21 cellular contexts compared by ENCODE assay signal in the genomic region with DNA sequence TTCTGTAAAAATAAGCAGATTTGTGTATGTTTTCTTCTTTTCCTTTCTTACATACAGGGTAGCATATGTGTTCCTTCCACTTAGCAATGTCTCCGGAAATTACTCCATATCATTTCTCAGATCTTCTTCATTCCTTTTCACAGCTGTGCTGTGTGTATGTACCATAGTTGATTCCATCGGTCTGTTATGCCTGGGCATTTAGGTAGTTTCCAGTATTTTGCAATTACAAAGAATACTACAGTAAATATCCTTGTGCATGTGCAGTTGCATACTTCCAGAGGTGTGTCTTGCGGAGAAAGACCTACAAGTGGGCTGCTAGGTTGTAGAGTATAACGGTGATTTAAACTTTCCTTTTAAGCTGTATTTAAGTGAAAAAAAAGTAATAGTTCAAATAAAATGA.
DNase-seq lines count a peak whose midpoint lies in the region; ATAC-seq and TF ChIP-seq lines count a peak whose summit lies in the region.
"Had no signal": no experiment of that assay in that cellular context is flagged by ENCODE, and none has a peak within 500 bp of the region (broad histone marks: within the 10 kb centered on the region; RNA-seq: fewer than 3 reads in every experiment).

No MANE protein-coding gene starts in this region.

- no TSS peak for BruUV-seq in A673 (replicated peaks; lab: Mats Ljungman, UMichigan)

- H3K36me3 Mint-ChIP-seq in activated T-cell treated with anti-CD3 and anti-CD28 coated beads, Interleukin-2, amount 50 U/mL, for 72 hours (ENCODE audit: insufficient read depth in 2 of 2) = peaks cover 9 to 13% of the 10 kb centered on the region in 2 donors

- no peak overlapping the region for H3K9ac ChIP-seq in adipocyte (ENCODE audit: low read length)

- H3K27me3 Mint-ChIP-seq in activated T-cell treated with anti-CD3 and anti-CD28 coated beads, Interleukin-2, amount 50 U/mL, for 72 hours (ENCODE audit: low read depth) = no peaks in the 10 kb centered on the region
- H3K27me3 Mint-ChIP-seq: CD4-positive, alpha-beta T cell had no signal

- H3K4me1 Mint-ChIP-seq in activated T-cell treated with anti-CD3 and anti-CD28 coated beads, Interleukin-2, amount 50 U/mL, for 72 hours (ENCODE audit: low read depth) = peaks cover 43% of the 10 kb centered on the region

- no peak overlapping the region for H3K4me3 Mint-ChIP-seq in activated T-cell treated with anti-CD3 and anti-CD28 coated beads, Interleukin-2, amount 50 U/mL, for 72 hours
- H3K4me3 Mint-ChIP-seq: CD4-positive, alpha-beta T cell had no signal

- in situ Hi-C loops in G401 (cut with HindIII; ENCODE audit: low sequenced_read_pairs) = no loop called here

- no peak for TF ChIP-seq CTCF in fibroblast of villous mesenchyme (IDR thresholded peaks at IDR 0.05; ENCODE audit: insufficient read depth, low read depth, low read length)
- TF ChIP-seq CTCF in A673 (conservative IDR thresholded peaks at IDR 0.05; ENCODE audit: low read depth, low read length) = no peak

- no peak for ATAC-seq in activated T-cell treated with anti-CD3 and anti-CD28 coated beads, Interleukin-2, amount 50 U/mL, for 72 hours (replicated peaks in 1 of 2)
- ATAC-seq in GM21447 (IDR thresholded peaks at IDR 0.05; ENCODE audit: unreplicated experiment) = no peak
- ATAC-seq: K562 had no signal

- intact Hi-C loops in A673 (cut with micrococcal nuclease; ENCODE audit: unreplicated experiment) = no loop called here

- peaks cover 24% of the 10 kb centered on the region for H3K4me1 ChIP-seq in adipocyte (ENCODE audit: control insufficient read depth, insufficient read depth, low read length)
- peaks cover 7% of the 10 kb centered on the region for H3K4me1 ChIP-seq in A673 (ENCODE audit: insufficient read depth, low read length, poor library complexity, severe bottlenecking)

- H3K4me3 ChIP-seq in adipocyte (ENCODE audit: low read length) (no peak overlapping the region), fibroblast of villous mesenchyme (ENCODE audit: low read depth, low read length) (no peak overlapping the region), A673 (ENCODE audit: low read depth, low read length, poor library complexity, severe bottlenecking) (no peak overlapping the region)
- H3K4me3 ChIP-seq: K562 had no signal

- H3K27me3 ChIP-seq in adipocyte (replicated peaks; ENCODE audit: control insufficient read depth, insufficient read depth, low read length) = no peaks in the 10 kb centered on the region
- no peaks in the 10 kb centered on the region for H3K27me3 ChIP-seq in A673 (replicated peaks; ENCODE audit: insufficient read depth, low read depth, low read length, poor library complexity)

- no peaks in the 10 kb centered on the region for H3K9me3 Mint-ChIP-seq in activated T-cell treated with anti-CD3 and anti-CD28 coated beads, Interleukin-2, amount 50 U/mL, for 72 hours
- H3K9me3 Mint-ChIP-seq: CD4-positive, alpha-beta T cell had no signal

- H3K36me3 ChIP-seq in adipocyte (ENCODE audit: control insufficient read depth, insufficient read depth, low read length, severe bottlenecking) (peaks cover under 1% of the 10 kb centered on the region), A673 (ENCODE audit: insufficient read depth, low read length, poor library complexity, severe bottlenecking) (no peaks in the 10 kb centered on the region)

- H3K9me3 ChIP-seq in adipocyte (ENCODE audit: control insufficient read depth, low read length) (no peaks in the 10 kb centered on the region), A673 (ENCODE audit: low read depth, low read length, poor library complexity, severe bottlenecking) (no peaks in the 10 kb centered on the region)
- H3K9me3 ChIP-seq: Caco-2 had no signal

- no peak for DNase-seq in activated T-cell treated with anti-CD3 and anti-CD28 coated beads, Interleukin-2, amount 50 U/mL, for 72 hours
- DNase-seq in activated T-cell treated with anti-CD3 and anti-CD28 coated beads, Interleukin-2, amount 50 U/mL, for 48 hours = no peak
- DNase-seq in adipocyte (ENCODE audit: low read depth) (peak; percentile 70), fibroblast of villous mesenchyme (ENCODE audit: low read depth) (peak; percentile 82), AG20443 (ENCODE audit: low spot score) (no peak), A673 (ENCODE audit: low spot score) (no peak), G401 (ENCODE audit: low spot score) (no peak)
- DNase-seq: 8988T; Caco-2; CD4-positive, alpha-beta T cell; GOT3; NCI-H1105 treated with DMSO at 0.1 percent for 48 hours; NCI-H1694; NCI-H2081 treated with DMSO at 0.1 percent for 48 hours; NCI-H510A treated with DMSO at 0.1 percent for 48 hours; NCI-H774; OCI-M1; RPMI8226; SHP77 treated with DMSO at 0.1 percent for 48 hours had no signal

- POLR2A ChIA-PET in A673 (lab: Charles Lee; ENCODE audit: low non-redundant PET) = interaction anchor here (0.6 kb wide), 1 partner anchor 38 kb away, joined by 3 read pairs; no protein-coding TSS in a partner anchor

- H3K27ac ChIP-seq in A673 (ENCODE audit: low read depth, low read length, poor library complexity, severe bottlenecking) = no peak overlapping the region

- peak overlapping the region; percentile 55 for H3K27ac Mint-ChIP-seq in activated T-cell treated with anti-CD3 and anti-CD28 coated beads, Interleukin-2, amount 50 U/mL, for 72 hours
- H3K27ac Mint-ChIP-seq: CD4-positive, alpha-beta T cell had no signal

- CTCF ChIA-PET in A673 (lab: Charles Lee) = no interaction called here

Comparison
In these comparisons a context has a peak if more than half of its experiments do, and no peak if none do; other contexts are left out.
1. DNase-seq: peak in adipocyte (single experiment) and fibroblast of villous mesenchyme (single experiment); none in activated T-cell treated with anti-CD3 and anti-CD28 coated beads, Interleukin-2, amount 50 U/mL, for 72 hours (0 of 2), activated T-cell treated with anti-CD3 and anti-CD28 coated beads, Interleukin-2, amount 50 U/mL, for 48 hours (0 of 2), AG20443 (single experiment), A673 (single experiment) and G401 (single experiment).